In genomic region chr13:98569494-98570351, GRCh38 we compare ENCODE assay signal across 1 cellular context.
TF ChIP-seq lines count a peak whose summit lies in the region.

No MANE protein-coding gene starts in this region.

TF ChIP-seq in liver, 16 proteins besides CTCF, POLR2A, EP300 and RAD21 (continued from another document):
- TF ChIP-seq FOXA1 (IDR thresholded peaks at IDR 0.05) (peak; percentile 66), ATF3 (IDR thresholded peaks at IDR 0.05) (peak; percentile 76), GABPA (IDR thresholded peaks at IDR 0.05 in 1 of 2, conservative IDR thresholded peaks at IDR 0.05 in 1 of 2) (peak in 1 of 2 donors; percentile 69), NR2F2 (IDR thresholded peaks at IDR 0.05) (peak; percentile 39)
- TF ChIP-seq, protein P1, sequence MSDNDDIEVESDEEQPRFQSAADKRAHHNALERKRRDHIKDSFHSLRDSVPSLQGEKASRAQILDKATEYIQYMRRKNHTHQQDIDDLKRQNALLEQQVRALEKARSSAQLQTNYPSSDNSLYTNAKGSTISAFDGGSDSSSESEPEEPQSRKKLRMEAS (IDR thresholded peaks at IDR 0.05), result peak; percentile 96
